Comparison of ENCODE assay signal across 8 cellular contexts in the genomic region with DNA sequence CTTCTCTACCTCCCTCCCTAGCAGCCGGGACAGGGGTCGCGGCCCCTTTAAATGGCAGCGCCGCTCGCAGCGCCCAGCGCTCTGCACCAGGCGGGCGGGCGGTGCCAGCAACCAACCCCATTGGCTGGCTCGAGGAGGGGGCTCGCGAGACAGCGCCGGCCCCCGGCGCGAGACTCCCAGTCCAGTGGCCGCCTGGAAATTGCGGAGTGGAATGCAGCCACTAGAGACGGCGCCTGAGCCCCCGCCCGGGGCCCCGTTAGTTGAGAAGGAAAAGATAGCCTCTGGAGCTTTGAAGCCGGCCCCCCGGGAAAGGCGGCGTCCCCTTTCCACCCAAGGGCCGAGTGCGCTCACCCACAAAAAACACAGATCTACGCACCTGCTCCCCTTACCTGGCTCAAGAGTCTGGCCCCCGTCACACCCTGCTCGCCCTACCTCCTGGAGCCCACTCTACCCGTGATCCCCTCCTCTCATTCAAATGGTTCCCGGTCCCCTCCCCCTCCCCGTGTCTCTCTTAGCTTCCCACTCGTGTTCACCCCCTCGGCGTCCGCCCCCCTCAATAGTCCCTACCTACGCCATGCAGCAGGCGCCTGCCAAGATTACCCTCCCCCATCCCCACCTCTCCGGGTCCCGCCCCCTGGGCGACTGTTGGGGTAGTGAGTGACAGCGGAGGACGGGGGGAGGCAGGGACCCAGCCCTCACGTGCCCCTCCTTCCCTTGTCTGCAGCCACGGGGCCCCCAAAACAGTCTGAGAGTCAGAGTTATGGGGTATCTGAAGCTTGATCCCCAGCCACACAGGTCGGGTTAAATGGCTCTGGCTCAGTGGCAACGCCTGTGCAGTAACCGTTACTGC. TPM values are rescaled to one million over a fixed set of nuclear protein-coding genes. Genes with fewer than 3 reads are reported as not detected.
A peak's percentile ranks its signal among the peaks of the same experiment; 100 is the strongest.
DNase-seq lines count a peak whose midpoint lies in the region; ATAC-seq and TF ChIP-seq lines count a peak whose summit lies in the region.

A gene (minus strand): TSS at position 49 of the 850 bp plus-strand sequence. CDS start 885 bp downstream, outside the sequence.

- peak; percentile 39 for DNase-seq in AG04450 (ENCODE audit: low read depth, low spot score)
- DNase-seq in NCI-H2227 (lab: John Stamatoyannopoulos, UW; ENCODE audit: unreplicated experiment) = peak; percentile 97
- DNase-seq in WERI-Rb-1 = peak; percentile 86
- DNase-seq in breast epithelium (ENCODE audit: low spot score in 2 of 2) = peak; percentile 71 to 79

- H3K9ac ChIP-seq in iPS-20b (ENCODE audit: low read depth, low read length) (peak within 1 kb of the TSS; percentile 90; the same call in 1 of the 2 replicates), skeletal muscle tissue (ENCODE audit: low read depth in 1 of 3, low read length in 3 of 3) (peak within 1 kb of the TSS; percentile 83 to 88 (median 84))

- H3K4me1 ChIP-seq in breast epithelium = no peaks in the 10 kb centered on the region
- H3K4me1 ChIP-seq in iPS-20b (ENCODE audit: insufficient read depth, low read length) = peaks cover 3% of the 10 kb centered on the region; the same call in 1 of the 2 replicates
- H3K4me1 ChIP-seq in skeletal muscle tissue (ENCODE audit: control insufficient read depth in 3 of 3, insufficient read depth in 3 of 3, low read length in 3 of 3) = peaks cover 9 to 16% (median 11%) of the 10 kb centered on the region in 3 donors

- no peaks in the 10 kb centered on the region for H3K9me3 ChIP-seq in AG04450 (ENCODE audit: control insufficient read depth, insufficient read depth, low read length)
- no peaks in the 10 kb centered on the region for H3K9me3 ChIP-seq in WERI-Rb-1 (ENCODE audit: severe bottlenecking)
- no peaks in the 10 kb centered on the region for H3K9me3 ChIP-seq in breast epithelium
- H3K9me3 ChIP-seq in iPS-20b (ENCODE audit: insufficient read depth, low read depth, low read length) = no peaks in the 10 kb centered on the region
- no peaks in the 10 kb centered on the region for H3K9me3 ChIP-seq in skeletal muscle tissue (ENCODE audit: control insufficient read depth in 3 of 3, low read length in 3 of 3)

- no peaks in the 10 kb centered on the region for H3K27me3 ChIP-seq in AG04450 (ENCODE audit: control insufficient read depth, insufficient read depth, low read length)
- H3K27me3 ChIP-seq in WERI-Rb-1 (ENCODE audit: insufficient read depth, low read depth, severe bottlenecking) = peaks cover 11% of the 10 kb centered on the region
- peaks cover 0 to 45% of the 10 kb centered on the region in 2 donors for H3K27me3 ChIP-seq in breast epithelium
- H3K27me3 ChIP-seq in iPS-20b (ENCODE audit: insufficient read depth, low read length) = no peaks in the 10 kb centered on the region
- no peaks in the 10 kb centered on the region for H3K27me3 ChIP-seq in skeletal muscle tissue (ENCODE audit: control insufficient read depth in 3 of 3, insufficient read depth in 3 of 3, low read length in 3 of 3)

- CTCF ChIA-PET in AG04450 (lab: Charles Lee) = interaction anchor here (0.7 to 1.1 kb wide), 2 partner anchors 15 to 39 kb away, joined by 3 read pairs; no protein-coding TSS in a partner anchor

- H3K36me3 ChIP-seq in WERI-Rb-1 (peaks cover 6% of the 10 kb centered on the region; the same call in 1 of the 2 replicates), breast epithelium (no peaks in the 10 kb centered on the region), iPS-20b (ENCODE audit: insufficient read depth, low read depth, low read length) (peaks cover 18% of the 10 kb centered on the region), skeletal muscle tissue (ENCODE audit: control insufficient read depth in 3 of 3, insufficient read depth in 3 of 3, low read length in 3 of 3) (peaks cover 3 to 11% (median 7%) of the 10 kb centered on the region in 3 donors)

- POLR2A ChIA-PET in AG04450 (lab: Yijun Ruan, JAX) = interaction anchor here (0.6 to 1.2 kb wide), 10 partner anchors 29 to 186 kb away, joined by 3 to 8 read pairs (median 5); a partner anchor contains a TSS

- H3K27ac ChIP-seq in AG04450 (ENCODE audit: low read depth, low read length) (no peak within 1 kb of the TSS), WERI-Rb-1 (peak within 1 kb of the TSS; percentile 83), breast epithelium (peak within 1 kb of the TSS; percentile 87 to 94), iPS-20b (ENCODE audit: low read length) (peak within 1 kb of the TSS; percentile 56), skeletal muscle tissue (ENCODE audit: low read depth, low read length) (peak within 1 kb of the TSS; percentile 85)

- ATAC-seq in GM18909 (IDR thresholded peaks at IDR 0.05; ENCODE audit: poor library complexity, unreplicated experiment) (peak; percentile 85), HG03139 (IDR thresholded peaks at IDR 0.05; ENCODE audit: unreplicated experiment) (peak; percentile 56)

- peak within 1 kb of the TSS; percentile 76 for H3K4me3 ChIP-seq in AG04450 (ENCODE audit: low read depth, low read length)
- H3K4me3 ChIP-seq in WERI-Rb-1 (ENCODE audit: low read depth, low read length) = peak within 1 kb of the TSS; percentile 80
- H3K4me3 ChIP-seq in breast epithelium = peak within 1 kb of the TSS; percentile 65 to 80 (median 68)
- H3K4me3 ChIP-seq in iPS-20b (ENCODE audit: low read length) = peak within 1 kb of the TSS; percentile 90
- peak within 1 kb of the TSS; percentile 80 to 85 (median 84) for H3K4me3 ChIP-seq in skeletal muscle tissue (ENCODE audit: low read length in 3 of 3)

- intact Hi-C loops in breast epithelium (cut with DNase I; ENCODE audit: low total_unique reads) = no loop called here

- no peak for TF ChIP-seq POLR2A in breast epithelium (IDR thresholded peaks at IDR 0.05)

- TF ChIP-seq CTCF in AG04450 (IDR thresholded peaks at IDR 0.05; ENCODE audit: low read depth, low read length) (no peak), WERI-Rb-1 (IDR thresholded peaks at IDR 0.05; ENCODE audit: low read depth, low read length) (no peak), breast epithelium (IDR thresholded peaks at IDR 0.05) (no peak)

RNA-seq across cellular contexts. Expression of the gene that starts here (rescaled TPM):
- polyA plus RNA-seq in AG04450 (2011; rRNA removed) = 24.6 and 28.9 TPM in 2 replicates
- polyA minus RNA-seq in AG04450 (2011; rRNA and poly(A)+ RNA removed) = 49.0 and 62.4 TPM in 2 replicates
- total RNA-seq in breast epithelium = 10 to 100 TPM; 11.5 to 17.6 (median 11.5) TPM
- 9.4 TPM for total RNA-seq in skeletal muscle tissue

Comparison
In these comparisons a context has a peak if more than half of its experiments do, and no peak if none do; other contexts are left out.
1. DNase-seq: peak in every context shown above with its lines; median percentile 97 in NCI-H2227; 86 in WERI-Rb-1; 75 in breast epithelium; 39 in AG04450.